Comparison of ENCODE assay signal across 15 cellular contexts in genomic region chr21:36692125-36692843, GRCh38. TPM values are rescaled to one million over a fixed set of nuclear protein-coding genes. Genes with fewer than 3 reads are reported as not detected.
DNase-seq lines count a peak whose midpoint lies in the region; ATAC-seq and TF ChIP-seq lines count a peak whose summit lies in the region.
"Had no signal": no experiment of that assay in that cellular context is flagged by ENCODE, and none has a peak within 500 bp of the region (broad histone marks: within the 10 kb centered on the region; RNA-seq: fewer than 3 reads in every experiment).

No MANE protein-coding gene starts in this region.

- no peak for TF ChIP-seq POLR2A in esophagus muscularis mucosa (IDR thresholded peaks at IDR 0.05; ENCODE audit: low read depth)

- ATAC-seq in T-helper 17 cell, result no peak
- ATAC-seq in stimulated activated effector memory CD8-positive, alpha-beta T cell treated with anti-CD3 and anti-CD28 coated beads, Interleukin-12 subunit alpha, Interleukin-12 subunit beta, amount 100 ng/mL, for 72 hours, result no peak
- no peak for ATAC-seq in GM21423 (IDR thresholded peaks at IDR 0.05; ENCODE audit: unreplicated experiment)

- H3K4me1 Mint-ChIP-seq in activated naive CD4-positive, alpha-beta T cell treated with anti-CD3 and anti-CD28 coated beads, Interleukin-2, amount 10 ng/mL, durations not matched to agents 7 days and 5 days, result peaks cover 3% of the 10 kb centered on the region
- peaks cover 14% of the 10 kb centered on the region for H3K4me1 Mint-ChIP-seq in activated naive CD4-positive, alpha-beta T cell treated with anti-CD3 and anti-CD28 coated beads for 36 hours (ENCODE audit: low read depth)
- H3K4me1 Mint-ChIP-seq in T-helper 17 cell, result peaks cover 4% of the 10 kb centered on the region
- H3K4me1 Mint-ChIP-seq in stimulated activated effector memory CD8-positive, alpha-beta T cell treated with anti-CD3 and anti-CD28 coated beads, Interleukin-12 subunit alpha, Interleukin-12 subunit beta, amount 100 ng/mL, for 72 hours, result peaks cover 8% of the 10 kb centered on the region

- TF ChIP-seq EP300 in esophagus muscularis mucosa (IDR thresholded peaks at IDR 0.05), result no peak

- CTCF ChIA-PET in activated naive CD4-positive, alpha-beta T cell treated with anti-CD3 and anti-CD28 coated beads, Interleukin-2, amount 10 ng/mL, durations not matched to agents 7 days and 5 days (lab: Charles Lee), result no interaction called here
- CTCF ChIA-PET in activated naive CD4-positive, alpha-beta T cell treated with anti-CD3 and anti-CD28 coated beads for 36 hours (lab: Charles Lee), result no interaction called here

- no peak overlapping the region for H3K27ac ChIP-seq in esophagus muscularis mucosa (replicated peaks in 1 of 4)
- H3K27ac ChIP-seq: prostate gland, thyroid gland had no signal

- peaks cover 73% of the 10 kb centered on the region for H3K27me3 ChIP-seq in kidney epithelial cell (ENCODE audit: control insufficient read depth, insufficient read depth, low read length)
- H3K27me3 ChIP-seq in esophagus muscularis mucosa, result peaks cover 0 to 98% (median 69%) of the 10 kb centered on the region in 4 donors

- no peak for DNase-seq in activated naive CD4-positive, alpha-beta T cell treated with anti-CD3 and anti-CD28 coated beads, Interleukin-2, amount 10 ng/mL, durations not matched to agents 7 days and 5 days
- DNase-seq in activated naive CD4-positive, alpha-beta T cell treated with anti-CD3 and anti-CD28 coated beads for 36 hours, result no peak
- DNase-seq in T-helper 17 cell, result no peak
- no peak for DNase-seq in kidney epithelial cell (ENCODE audit: low read depth)
- no peak for DNase-seq in stimulated activated effector memory CD8-positive, alpha-beta T cell treated with anti-CD3 and anti-CD28 coated beads, Interleukin-12 subunit alpha, Interleukin-12 subunit beta, amount 100 ng/mL, for 72 hours (ENCODE audit: low spot score in 2 of 2)
- DNase-seq in esophagus muscularis mucosa (ENCODE audit: extremely low spot score), result no peak
- DNase-seq in stimulated activated CD4-positive, alpha-beta T cell treated with anti-CD3 and anti-CD28 coated beads, Interleukin-4, amount 100 ng/mL, for 24 hours, result no peak
- DNase-seq: Caco-2, caudate nucleus, Karpas-422, NCI-H1417 treated with DMSO at 0.1 percent for 48 hours, NCI-H446 treated with DMSO at 0.1 percent for 48 hours, thyroid gland had no signal

- H3K4me1 ChIP-seq in esophagus muscularis mucosa, result peaks cover 15 to 44% (median 28%) of the 10 kb centered on the region in 4 donors
- H3K4me1 ChIP-seq: Caco-2, prostate gland had no signal

- H3K27ac Mint-ChIP-seq in activated naive CD4-positive, alpha-beta T cell treated with anti-CD3 and anti-CD28 coated beads, Interleukin-2, amount 10 ng/mL, durations not matched to agents 7 days and 5 days, result peak overlapping the region; percentile 13
- no peak overlapping the region for H3K27ac Mint-ChIP-seq in activated naive CD4-positive, alpha-beta T cell treated with anti-CD3 and anti-CD28 coated beads for 36 hours
- no peak overlapping the region for H3K27ac Mint-ChIP-seq in T-helper 17 cell
- H3K27ac Mint-ChIP-seq in stimulated activated effector memory CD8-positive, alpha-beta T cell treated with anti-CD3 and anti-CD28 coated beads, Interleukin-12 subunit alpha, Interleukin-12 subunit beta, amount 100 ng/mL, for 72 hours, result no peak overlapping the region

- H3K4me3 ChIP-seq in kidney epithelial cell (ENCODE audit: low read depth, low read length) (peak overlapping the region; percentile 26), esophagus muscularis mucosa (no peak overlapping the region)
- H3K4me3 ChIP-seq: prostate gland, thyroid gland had no signal

- no peaks in the 10 kb centered on the region for H3K9me3 Mint-ChIP-seq in activated naive CD4-positive, alpha-beta T cell treated with anti-CD3 and anti-CD28 coated beads, Interleukin-2, amount 10 ng/mL, durations not matched to agents 7 days and 5 days
- no peaks in the 10 kb centered on the region for H3K9me3 Mint-ChIP-seq in activated naive CD4-positive, alpha-beta T cell treated with anti-CD3 and anti-CD28 coated beads for 36 hours
- H3K9me3 Mint-ChIP-seq in stimulated activated effector memory CD8-positive, alpha-beta T cell treated with anti-CD3 and anti-CD28 coated beads, Interleukin-12 subunit alpha, Interleukin-12 subunit beta, amount 100 ng/mL, for 72 hours, result no peaks in the 10 kb centered on the region

- H3K4me3 Mint-ChIP-seq in activated naive CD4-positive, alpha-beta T cell treated with anti-CD3 and anti-CD28 coated beads, Interleukin-2, amount 10 ng/mL, durations not matched to agents 7 days and 5 days, result peak overlapping the region; percentile 7
- no peak overlapping the region for H3K4me3 Mint-ChIP-seq in activated naive CD4-positive, alpha-beta T cell treated with anti-CD3 and anti-CD28 coated beads for 36 hours
- H3K4me3 Mint-ChIP-seq in T-helper 17 cell, result peak overlapping the region; percentile 15
- H3K4me3 Mint-ChIP-seq in stimulated activated effector memory CD8-positive, alpha-beta T cell treated with anti-CD3 and anti-CD28 coated beads, Interleukin-12 subunit alpha, Interleukin-12 subunit beta, amount 100 ng/mL, for 72 hours, result peak overlapping the region; percentile 13

- intact Hi-C loops in activated naive CD4-positive, alpha-beta T cell treated with anti-CD3 and anti-CD28 coated beads for 36 hours (cut with micrococcal nuclease), result no loop called here
- intact Hi-C loops in esophagus muscularis mucosa (cut with DNase I), result no loop called here

- 8% methylated on average over 29 of the region's 34 CpGs for WGBS in esophagus muscularis mucosa

- H3K36me3 ChIP-seq in kidney epithelial cell (ENCODE audit: control insufficient read depth, insufficient read depth, low read length) (no peaks in the 10 kb centered on the region), esophagus muscularis mucosa (no peaks in the 10 kb centered on the region)
- H3K36me3 ChIP-seq: prostate gland, thyroid gland had no signal

- H3K9me3 ChIP-seq in T-helper 17 cell (ENCODE audit: control insufficient read depth, low read length, poor library complexity, severe bottlenecking) (no peaks in the 10 kb centered on the region), esophagus muscularis mucosa (peaks cover 0 to 4% (median 0%) of the 10 kb centered on the region in 4 donors)
- H3K9me3 ChIP-seq: Caco-2, prostate gland, thyroid gland had no signal

- no peak for TF ChIP-seq CTCF in kidney epithelial cell (IDR thresholded peaks at IDR 0.05; ENCODE audit: insufficient read depth, low read length, poor library complexity, severe bottlenecking)
- TF ChIP-seq CTCF in esophagus muscularis mucosa (IDR thresholded peaks at IDR 0.05), result no peak

- peaks cover 92% of the 10 kb centered on the region for H3K27me3 Mint-ChIP-seq in activated naive CD4-positive, alpha-beta T cell treated with anti-CD3 and anti-CD28 coated beads, Interleukin-2, amount 10 ng/mL, durations not matched to agents 7 days and 5 days
- peaks cover 80% of the 10 kb centered on the region for H3K27me3 Mint-ChIP-seq in activated naive CD4-positive, alpha-beta T cell treated with anti-CD3 and anti-CD28 coated beads for 36 hours (ENCODE audit: low read depth)
- peaks cover 93% of the 10 kb centered on the region for H3K27me3 Mint-ChIP-seq in T-helper 17 cell

- H3K36me3 Mint-ChIP-seq in activated naive CD4-positive, alpha-beta T cell treated with anti-CD3 and anti-CD28 coated beads, Interleukin-2, amount 10 ng/mL, durations not matched to agents 7 days and 5 days, result no peaks in the 10 kb centered on the region
- H3K36me3 Mint-ChIP-seq in activated naive CD4-positive, alpha-beta T cell treated with anti-CD3 and anti-CD28 coated beads for 36 hours (ENCODE audit: low read depth), result no peaks in the 10 kb centered on the region
- peaks cover 2% of the 10 kb centered on the region for H3K36me3 Mint-ChIP-seq in T-helper 17 cell (ENCODE audit: low read depth)
- H3K36me3 Mint-ChIP-seq in stimulated activated effector memory CD8-positive, alpha-beta T cell treated with anti-CD3 and anti-CD28 coated beads, Interleukin-12 subunit alpha, Interleukin-12 subunit beta, amount 100 ng/mL, for 72 hours, result no peaks in the 10 kb centered on the region

RNA-seq across cellular contexts. Expression of gene SIM2, which starts 6.6 kb away (rescaled TPM):
- under 1 TPM; 0.74 to 0.94 TPM for total RNA-seq in activated naive CD4-positive, alpha-beta T cell treated with anti-CD3 and anti-CD28 coated beads for 36 hours
- total RNA-seq in T-helper 17 cell (not detected), kidney epithelial cell (9.5 and 16.3 TPM in 2 replicates), esophagus muscularis mucosa (under 1 TPM in 1 of 4 donors, not detected in 3; 0.42 TPM)
- total RNA-seq: thyroid gland had no signal
